ENCODE assay signal across 8 cellular contexts in the genomic region with DNA sequence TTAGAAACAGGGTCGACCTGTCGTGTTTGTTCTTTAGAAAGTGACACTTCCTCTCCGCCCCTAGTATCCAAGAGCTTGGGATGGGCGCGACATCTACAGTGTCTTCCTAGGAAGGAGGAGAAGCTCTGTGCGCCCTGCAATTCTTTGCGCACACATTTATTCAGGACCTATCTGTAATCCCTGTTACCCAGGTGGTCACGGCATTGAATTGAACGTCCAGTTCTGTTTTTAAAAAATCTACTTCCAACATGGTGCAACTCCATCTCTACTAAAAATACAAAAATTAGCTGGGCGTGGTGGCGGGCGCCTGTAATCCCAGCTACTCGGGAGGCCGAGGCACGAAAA. TPM values are rescaled to one million over a fixed set of nuclear protein-coding genes. Genes with fewer than 3 reads are reported as not detected.
DNase-seq lines count a peak whose midpoint lies in the region; ATAC-seq, FAIRE-seq and TF ChIP-seq lines count a peak whose summit lies in the region.

No MANE protein-coding gene starts in this region.

- peaks cover 19% of the 10 kb centered on the region for H3K4me1 ChIP-seq in CD4-positive, alpha-beta memory T cell (ENCODE audit: insufficient read depth, low read length)
- H3K4me1 ChIP-seq in ovary (ENCODE audit: insufficient read depth), result peaks cover 2% of the 10 kb centered on the region

- TF ChIP-seq POLR2A in ovary (IDR thresholded peaks at IDR 0.05), result no peak

- peaks cover 11% of the 10 kb centered on the region for H3K27me3 ChIP-seq in CD4-positive, alpha-beta memory T cell (ENCODE audit: insufficient read depth, low read length)
- no peaks in the 10 kb centered on the region for H3K27me3 ChIP-seq in ovary

- H3K9me3 ChIP-seq in CD4-positive, alpha-beta memory T cell (ENCODE audit: control insufficient read depth in 1 of 2, low read length in 2 of 2), result no peaks in the 10 kb centered on the region
- no peaks in the 10 kb centered on the region for H3K9me3 ChIP-seq in ovary

- no peak overlapping the region for H3K27ac Mint-ChIP-seq in CD4-positive, alpha-beta memory T cell

- no peaks in the 10 kb centered on the region for H3K36me3 ChIP-seq in CD4-positive, alpha-beta memory T cell (ENCODE audit: insufficient read depth, low read length)
- H3K36me3 ChIP-seq in ovary, result no peaks in the 10 kb centered on the region

- H3K4me3 ChIP-seq in CD4-positive, alpha-beta memory T cell (ENCODE audit: low read length in 2 of 2), result no peak overlapping the region
- H3K4me3 ChIP-seq in fibroblast of mammary gland (ENCODE audit: control insufficient read depth, low read depth, low read length), result peak overlapping the region; percentile 89
- H3K4me3 ChIP-seq in ovary, result peak overlapping the region; percentile 56

- ATAC-seq in HG03520 (IDR thresholded peaks at IDR 0.05; ENCODE audit: unreplicated experiment), result no peak

- H3K4me3 Mint-ChIP-seq in CD4-positive, alpha-beta memory T cell, result peak overlapping the region in 7 of 8 donors; percentile 30 to 89 (median 68)

- no peaks in the 10 kb centered on the region for H3K36me3 Mint-ChIP-seq in CD4-positive, alpha-beta memory T cell

- peaks cover 6 to 29% (median 15%) of the 10 kb centered on the region in 4 donors for H3K4me1 Mint-ChIP-seq in CD4-positive, alpha-beta memory T cell

- TF ChIP-seq EP300 in ovary (IDR thresholded peaks at IDR 0.05), result no peak

- H3K27me3 Mint-ChIP-seq in CD4-positive, alpha-beta memory T cell, result peaks cover 41 to 44% of the 10 kb centered on the region in 2 donors

- FAIRE-seq in frontal cortex (lab: Jason Lieb, UNC), result no peak

- TF ChIP-seq CTCF in fibroblast of mammary gland (conservative IDR thresholded peaks at IDR 0.05; ENCODE audit: control insufficient read depth, insufficient read depth, low read depth, low read length), result no peak
- TF ChIP-seq CTCF in ovary (IDR thresholded peaks at IDR 0.05), result no peak

- WGBS in ovary, 3 donors, result 56 to 60% (median 57%) methylated on average over 15 of the region's 15 CpGs

- intact Hi-C loops in CD4-positive, alpha-beta memory T cell (cut with micrococcal nuclease), result no loop called here
- intact Hi-C loops in ovary (cut with DNase I), result loop anchor here in 1 of 4 donors (10.0 kb wide), 1 partner anchor 141 kb away; no protein-coding TSS in a partner anchor

- H3K27ac ChIP-seq in CD4-positive, alpha-beta memory T cell (ENCODE audit: low read depth, low read length), result no peak overlapping the region
- H3K27ac ChIP-seq in ovary, result no peak overlapping the region

- POLR2A ChIA-PET in CD4-positive, alpha-beta memory T cell (lab: Charles Lee; ENCODE audit: partially characterized antibody), result no interaction called here

- H3K9me3 Mint-ChIP-seq in CD4-positive, alpha-beta memory T cell, result peaks cover 0 to 7% (median 0%) of the 10 kb centered on the region in 8 donors

- no peak for DNase-seq in CD4-positive, alpha-beta memory T cell
- peak; percentile 19 for DNase-seq in SK-N-DZ (ENCODE audit: low spot score)
- DNase-seq in fibroblast of mammary gland (ENCODE audit: low read depth), result no peak
- no peak for DNase-seq in ovary
- no peak for DNase-seq in frontal cortex (ENCODE audit: low spot score in 2 of 2)
- no peak for DNase-seq in foreskin melanocyte
- no peak for DNase-seq in NCI-H146 (lab: John Stamatoyannopoulos, UW)

- CTCF ChIA-PET in CD4-positive, alpha-beta memory T cell (lab: Charles Lee; ENCODE audit: partially characterized antibody), result interaction anchor here (1.5 kb wide), 1 partner anchor 142 kb away, joined by 3 read pairs; no protein-coding TSS in a partner anchor

RNA-seq across cellular contexts. Expression of a gene that starts 0.6 kb away (rescaled TPM):
- not detected for total RNA-seq in CD4-positive, alpha-beta memory T cell
- under 1 TPM in 1 of 2 donors, not detected in 1; 0.95 TPM for polyA plus RNA-seq in CD4-positive, alpha-beta memory T cell
- 55.2 and 74.9 TPM in 2 replicates for polyA plus RNA-seq in SK-N-DZ (2014; cell fraction: cytosol; rRNA removed)
- polyA plus RNA-seq in SK-N-DZ (2014; cell fraction: nucleus; rRNA removed), result 81.0 and 114 TPM in 2 replicates
- total RNA-seq in ovary (100 to 1,000 TPM in 1 of 7 donors, 10 to 100 TPM in 6; 10.2 to 151 (median 65.0) TPM), frontal cortex (30.2 TPM)
- 100 to 1,000 TPM in 1 of 2 donors, 10 to 100 TPM in 1; 49.2 to 148 TPM for polyA plus RNA-seq in ovary

Comparison
In these comparisons a context has a peak if more than half of its experiments do, and no peak if none do; other contexts are left out.
1. H3K4me3 ChIP-seq: peak in fibroblast of mammary gland (single experiment) and ovary (single experiment); none in CD4-positive, alpha-beta memory T cell (0 of 2).
2. RNA of a gene that starts 0.6 kb away (total RNA-seq): 10.2 to 151 TPM in ovary and 30.2 TPM in frontal cortex (single experiment); not detected in CD4-positive, alpha-beta memory T cell; every median in the first group is over 10 times any median in the second.